Comparison of ENCODE assay signal across 14 cellular contexts in genomic region chr5:40615586-40616193, GRCh38.
DNase-seq lines count a peak whose midpoint lies in the region; ATAC-seq, FAIRE-seq and TF ChIP-seq lines count a peak whose summit lies in the region.
"Had no signal": no experiment of that assay in that cellular context is flagged by ENCODE, and none has a peak within 500 bp of the region (broad histone marks: within the 10 kb centered on the region; RNA-seq: fewer than 3 reads in every experiment).

No MANE protein-coding gene starts in this region.

- no peak overlapping the region for H2AFZ ChIP-seq in neuronal stem cell (ENCODE audit: low read length)

- peaks cover 4% of the 10 kb centered on the region for H3K36me3 Mint-ChIP-seq in T-helper 2 cell treated with Interferon-gamma antibody and Interleukin-4, amounts not matched to agents 5 μg/mL and 100 μg/mL, for 36 hours (ENCODE audit: low read depth)
- H3K36me3 Mint-ChIP-seq: activated naive CD4-positive, alpha-beta T cell treated with anti-CD3 and anti-CD28 coated beads, Interleukin-2, amount 50 U/mL, for 72 hours had no signal

- 77% methylated on average over 4 of the region's 4 CpGs for WGBS in A549 (ENCODE audit: missing lambda C conversion rate)
- WGBS in neuronal stem cell (ENCODE audit: extremely low coverage in 2 of 2, insufficient read length in 2 of 2, insufficient replicate concordance in 1 of 2), 2 donors, result 100% methylated on average over 1 of the region's 4 CpGs; no CpG with 5 or more reads in 1 of the 2 donors

- peaks cover 2% of the 10 kb centered on the region for H3K27me3 Mint-ChIP-seq in T-helper 2 cell treated with Interferon-gamma antibody and Interleukin-4, amounts not matched to agents 5 μg/mL and 100 μg/mL, for 36 hours (ENCODE audit: low read depth)

- TF ChIP-seq CTCF in A549 (IDR thresholded peaks at IDR 0.05) (no peak), RWPE1 (conservative IDR thresholded peaks at IDR 0.05; ENCODE audit: low read depth) (no peak)

- H3K4me2 ChIP-seq in A549 (no peak overlapping the region), neuronal stem cell (ENCODE audit: insufficient read depth, low read length, poor library complexity, severe bottlenecking) (no peak overlapping the region)

- no peak overlapping the region for H4K91ac ChIP-seq in neuronal stem cell (ENCODE audit: low read depth, low read length, poor library complexity)

- peaks cover 7% of the 10 kb centered on the region; the same call in 1 of the 3 replicates for H3K4me1 ChIP-seq in A549
- no peaks in the 10 kb centered on the region for H3K4me1 ChIP-seq in neuronal stem cell (ENCODE audit: control insufficient read depth in 2 of 2, insufficient read depth in 1 of 2, low read depth in 1 of 2, low read length in 2 of 2)
- H3K4me1 ChIP-seq: esophagus squamous epithelium had no signal

- H3K23ac ChIP-seq in neuronal stem cell (ENCODE audit: low read depth, low read length, poor library complexity), result no peak overlapping the region

- CTCF ChIA-PET in A549 (lab: Yijun Ruan, JAX), result interaction anchor here (1.1 kb wide), 1 partner anchor 208 kb away, joined by 4 read pairs; no protein-coding TSS in a partner anchor
- CTCF ChIA-PET in RWPE1 (lab: Yijun Ruan, JAX), result no interaction called here

- H2BK5ac ChIP-seq in neuronal stem cell (ENCODE audit: low read length), result no peak overlapping the region

- H3K9ac ChIP-seq in neuronal stem cell (ENCODE audit: low read depth, low read length, poor library complexity), result no peak overlapping the region

- DNase-seq in A549 (ENCODE audit: low read depth in 1 of 2, low spot score in 1 of 2) (no peak), HCEC 1CT (peak; percentile 54), left ventricle myocardium superior (no peak), neuronal stem cell (ENCODE audit: low spot score) (no peak), RWPE1 (ENCODE audit: low spot score) (no peak)
- DNase-seq in T-helper 2 cell treated with Interferon-gamma antibody and Interleukin-4, amounts not matched to agents 5 μg/mL and 100 μg/mL, for 36 hours (ENCODE audit: low spot score), result no peak
- DNase-seq: esophagus squamous epithelium; mesendoderm; NCI-H510A; stimulated activated naive CD4-positive, alpha-beta T cell treated with Interleukin-2 at 50 U/mL for 16 hours; T-helper 9 cell had no signal

- TF ChIP-seq EP300 in A549 (IDR thresholded peaks at IDR 0.05), result no peak

- H3K27me3 ChIP-seq in neuronal stem cell (ENCODE audit: control insufficient read depth in 3 of 3, insufficient read depth in 3 of 3, low read depth in 1 of 3, low read length in 3 of 3), result no peaks in the 10 kb centered on the region
- H3K27me3 ChIP-seq: esophagus squamous epithelium had no signal

- intact Hi-C loops in left ventricle myocardium superior (cut with micrococcal nuclease), result no loop called here

- no peak for TF ChIP-seq POLR2A in A549 (IDR thresholded peaks at IDR 0.05; ENCODE audit: low read length)

- no peak overlapping the region for H4K8ac ChIP-seq in neuronal stem cell (ENCODE audit: low read depth, low read length)

- H3K18ac ChIP-seq in neuronal stem cell (ENCODE audit: low read length), result no peak overlapping the region

- no peak for FAIRE-seq in A549 (lab: Jason Lieb, UNC)

- no peak overlapping the region for H2AK5ac ChIP-seq in neuronal stem cell (ENCODE audit: low read depth, low read length)

- no peak overlapping the region for H3K4ac ChIP-seq in neuronal stem cell (ENCODE audit: low read length)

- peak overlapping the region; percentile 18 for H3K27ac Mint-ChIP-seq in T-helper 2 cell treated with Interferon-gamma antibody and Interleukin-4, amounts not matched to agents 5 μg/mL and 100 μg/mL, for 36 hours

- no peak overlapping the region for H3K14ac ChIP-seq in neuronal stem cell (ENCODE audit: low read length)

- H3K9me3 ChIP-seq in A549 (no peaks in the 10 kb centered on the region), neuronal stem cell (replicated peaks in 1 of 2; ENCODE audit: control insufficient read depth in 2 of 2, insufficient read depth in 1 of 2, low read depth in 1 of 2, low read length in 2 of 2) (no peaks in the 10 kb centered on the region)
- H3K9me3 ChIP-seq: esophagus squamous epithelium had no signal

- peaks cover 4% of the 10 kb centered on the region for H3K9me3 Mint-ChIP-seq in T-helper 2 cell treated with Interferon-gamma antibody and Interleukin-4, amounts not matched to agents 5 μg/mL and 100 μg/mL, for 36 hours

- no peak overlapping the region for H3K4me3 Mint-ChIP-seq in T-helper 2 cell treated with Interferon-gamma antibody and Interleukin-4, amounts not matched to agents 5 μg/mL and 100 μg/mL, for 36 hours

- H3K4me1 Mint-ChIP-seq in T-helper 2 cell treated with Interferon-gamma antibody and Interleukin-4, amounts not matched to agents 5 μg/mL and 100 μg/mL, for 36 hours (ENCODE audit: low read depth), result peaks cover 21% of the 10 kb centered on the region

- TF ChIP-seq RAD21 in A549 (conservative IDR thresholded peaks at IDR 0.05 in 1 of 2, IDR thresholded peaks at IDR 0.05 in 1 of 2), result no peak

- no peaks in the 10 kb centered on the region for H3K36me3 ChIP-seq in neuronal stem cell (replicated peaks in 1 of 2; ENCODE audit: control insufficient read depth in 2 of 2, insufficient read depth in 2 of 2, low read length in 2 of 2)
- H3K36me3 ChIP-seq: esophagus squamous epithelium had no signal

- H3K79me1 ChIP-seq in neuronal stem cell (ENCODE audit: low read depth, low read length), result no peaks in the 10 kb centered on the region

- no peak overlapping the region for H3K4me3 ChIP-seq in A549
- H3K4me3 ChIP-seq in neuronal stem cell (ENCODE audit: low read length in 2 of 2), result no peak overlapping the region
- H3K4me3 ChIP-seq: esophagus squamous epithelium had no signal

- no peak overlapping the region for H3K27ac ChIP-seq in A549
- no peak overlapping the region for H3K27ac ChIP-seq in neuronal stem cell (replicated peaks; ENCODE audit: low read length)
- no peak overlapping the region for H3K27ac ChIP-seq in RWPE1

- no peak for ATAC-seq in A549
- ATAC-seq in left ventricle myocardium superior, result peak; percentile 60
- ATAC-seq in GM18907 (IDR thresholded peaks at IDR 0.05; ENCODE audit: unreplicated experiment), result no peak
- ATAC-seq in GM21717 (IDR thresholded peaks at IDR 0.05; ENCODE audit: unreplicated experiment), result no peak

- H2BK120ac ChIP-seq in neuronal stem cell (ENCODE audit: low read depth, low read length), result no peak overlapping the region

- POLR2A ChIA-PET in A549 (lab: Yijun Ruan, JAX), result no interaction called here
- POLR2A ChIA-PET in RWPE1 (lab: Yijun Ruan, JAX; ENCODE audit: low non-redundant PET), result no interaction called here

- H2BK12ac ChIP-seq in neuronal stem cell (ENCODE audit: low read length), result no peak overlapping the region

- no peak overlapping the region for H2BK15ac ChIP-seq in neuronal stem cell (ENCODE audit: low read length)

TF ChIP-seq in A549, 52 proteins besides CTCF, POLR2A, EP300 and RAD21:
- TF ChIP-seq MAFK (IDR thresholded peaks at IDR 0.05; ENCODE audit: partially characterized antibody), result peak; percentile 0
- no peak for TF ChIP-seq RNF2 (IDR thresholded peaks at IDR 0.05; ENCODE audit: borderline replicate concordance, low read depth)
